In the genomic region with DNA sequence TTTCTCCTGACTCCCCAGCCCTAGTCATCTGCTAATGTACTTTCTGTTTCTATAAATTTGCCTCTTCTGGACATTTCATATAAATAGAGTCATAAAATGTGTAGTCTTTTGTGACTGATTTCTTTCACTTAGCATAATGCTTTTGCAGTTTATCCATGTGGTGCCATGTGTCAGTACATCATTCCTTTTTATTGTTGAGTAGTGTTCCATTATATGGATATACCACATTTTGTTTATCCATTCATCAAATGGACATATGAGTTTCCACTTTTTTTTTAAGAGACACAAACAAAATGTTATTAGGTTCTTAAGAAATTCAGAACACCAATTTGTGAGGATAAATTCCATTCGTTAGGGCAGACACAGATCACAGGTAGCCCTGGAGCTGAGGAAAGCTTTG, we compare ENCODE assay signal across 9 cellular contexts.
"Had no signal": no experiment of that assay in that cellular context is flagged by ENCODE, and none has a peak within 500 bp of the region (broad histone marks: within the 10 kb centered on the region; RNA-seq: fewer than 3 reads in every experiment).

No MANE protein-coding gene starts in this region.

- H3K4me2 ChIP-seq: GM23338 had no signal

- H3K9ac ChIP-seq: GM23248 had no signal

- H3K4me1 ChIP-seq: HAP-1 had no signal

- H3K27ac ChIP-seq: GM23248 had no signal

- ATAC-seq: GM23338, HCT116 had no signal

- H2AFZ ChIP-seq: GM23248, GM23338 had no signal

- H3K9me3 ChIP-seq: HAP-1 had no signal

- H3K4me3 ChIP-seq: GM23248, GM23338, HAP-1 had no signal

- DNase-seq: GM23248, GOT3, H7, H9, HCEC 1CT, HFFc6 had no signal
